ENCODE assay signal across 20 cellular contexts in the genomic region with DNA sequence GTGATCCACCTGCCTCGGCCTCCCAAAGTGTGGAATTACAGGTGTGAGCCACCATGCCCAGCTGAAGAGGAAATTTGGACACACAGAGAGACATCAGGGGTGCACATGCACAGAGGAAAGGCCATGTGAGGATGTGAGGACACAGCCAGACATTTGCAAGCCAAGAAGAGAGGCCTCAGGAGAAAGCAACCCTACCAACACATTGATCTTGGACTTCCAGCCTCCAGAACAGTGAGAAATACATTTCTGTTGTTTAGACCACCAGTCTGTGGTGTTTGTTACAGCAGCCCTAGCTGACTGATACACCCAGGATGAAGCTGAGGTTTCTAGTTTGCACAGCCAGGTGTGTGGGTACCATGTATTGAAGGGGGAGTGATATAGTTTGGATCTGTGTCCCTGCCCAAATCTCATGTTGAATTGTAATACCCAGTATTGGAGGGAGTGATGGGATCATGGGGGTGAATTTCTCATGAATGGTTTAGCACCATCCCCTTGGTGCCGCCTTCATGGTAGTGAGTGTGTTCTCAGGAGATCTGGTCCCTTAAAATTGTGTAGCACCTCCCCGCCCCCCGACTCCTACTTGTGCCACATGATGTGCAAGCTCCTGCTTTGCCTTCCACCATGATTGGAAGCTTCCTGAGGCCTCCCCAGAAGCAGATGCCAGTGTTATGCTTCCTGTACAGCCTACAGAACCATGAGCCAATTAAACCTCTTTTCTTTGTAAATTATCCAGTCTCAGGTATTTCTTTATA.
A peak's percentile ranks its signal among the peaks of the same experiment; 100 is the strongest.
DNase-seq lines count a peak whose midpoint lies in the region; ATAC-seq, FAIRE-seq and TF ChIP-seq lines count a peak whose summit lies in the region.
"Had no signal": no experiment of that assay in that cellular context is flagged by ENCODE, and none has a peak within 500 bp of the region (broad histone marks: within the 10 kb centered on the region; RNA-seq: fewer than 3 reads in every experiment).

No MANE protein-coding gene starts in this region.

- H3K4me2 ChIP-seq in A549, result no peak overlapping the region
- H3K4me2 ChIP-seq: GM23338 had no signal

- peaks cover 19% of the 10 kb centered on the region for H3K4me1 Mint-ChIP-seq in activated CD4-positive, alpha-beta memory T cell treated with anti-CD3 and anti-CD28 coated beads for 36 hours (ENCODE audit: low read depth)
- peaks cover 36% of the 10 kb centered on the region for H3K4me1 Mint-ChIP-seq in activated CD4-positive, alpha-beta memory T cell treated with anti-CD3 and anti-CD28 coated beads, Interleukin-2, amount 10 ng/mL, durations not matched to agents 7 days and 5 days
- H3K4me1 Mint-ChIP-seq in WTC11, result peaks cover 10% of the 10 kb centered on the region

- no peak for TF ChIP-seq RAD21 in A549 (conservative IDR thresholded peaks at IDR 0.05 in 1 of 2, IDR thresholded peaks at IDR 0.05 in 1 of 2)

- no peak overlapping the region for H3K4me3 ChIP-seq in A549
- H3K4me3 ChIP-seq: GM12878, GM23338 had no signal

- H3K4me1 ChIP-seq in A549, result peaks cover 32% of the 10 kb centered on the region

- peak overlapping the region; percentile 49 to 67; a peak in 2 of 6 replicates for H3K27ac ChIP-seq in A549

- no peaks in the 10 kb centered on the region for H3K36me3 Mint-ChIP-seq in activated CD4-positive, alpha-beta memory T cell treated with anti-CD3 and anti-CD28 coated beads for 36 hours
- no peaks in the 10 kb centered on the region for H3K36me3 Mint-ChIP-seq in activated CD4-positive, alpha-beta memory T cell treated with anti-CD3 and anti-CD28 coated beads, Interleukin-2, amount 10 ng/mL, durations not matched to agents 7 days and 5 days (ENCODE audit: low read depth)
- H3K36me3 Mint-ChIP-seq in WTC11, result no peaks in the 10 kb centered on the region
- H3K36me3 Mint-ChIP-seq: CD8-positive, alpha-beta memory T cell had no signal

- 94% methylated on average over 4 of the region's 4 CpGs for WGBS in A549 (ENCODE audit: missing lambda C conversion rate)

- peak; percentile 6 for DNase-seq in activated CD4-positive, alpha-beta memory T cell treated with anti-CD3 and anti-CD28 coated beads for 36 hours
- DNase-seq in activated CD4-positive, alpha-beta memory T cell treated with anti-CD3 and anti-CD28 coated beads, Interleukin-2, amount 10 ng/mL, durations not matched to agents 7 days and 5 days, result no peak
- DNase-seq in A549 (ENCODE audit: low read depth in 1 of 2, low spot score in 1 of 2), result no peak
- DNase-seq in WTC11 (ENCODE audit: low spot score), result peak; percentile 0
- DNase-seq in posterior vena cava (ENCODE audit: low spot score), result peak; percentile 72
- no peak for DNase-seq in left lobe of liver (ENCODE audit: low spot score)
- DNase-seq in NCI-H1105 (lab: John Stamatoyannopoulos, UW), result no peak
- DNase-seq in NCI-H1930 (lab: John Stamatoyannopoulos, UW), result no peak
- DNase-seq: 8988T, DMS53, EL, HCEC 1CT, NCI-H1092 treated with DMSO at 0.1 percent for 48 hours, NCI-H2081 treated with DMSO at 0.1 percent for 48 hours, NCI-H510A, NCI-H748 treated with DMSO at 0.1 percent for 48 hours had no signal

- intact Hi-C loops in activated CD4-positive, alpha-beta memory T cell treated with anti-CD3 and anti-CD28 coated beads for 36 hours (cut with micrococcal nuclease), result no loop called here
- intact Hi-C loops in posterior vena cava (cut with DNase I), result no loop called here

- ATAC-seq in A549 (no peak), WTC11 (no peak), left lobe of liver (no peak)
- ATAC-seq: GM12878, GM23338 had no signal

- TF ChIP-seq EP300 in A549 (IDR thresholded peaks at IDR 0.05), result no peak

- POLR2A ChIA-PET in activated CD4-positive, alpha-beta memory T cell treated with anti-CD3 and anti-CD28 coated beads for 36 hours (lab: Charles Lee), result interaction anchor here (0.8 kb wide), 1 partner anchor 9 kb away, joined by 3 read pairs; no protein-coding TSS in a partner anchor
- POLR2A ChIA-PET in activated CD4-positive, alpha-beta memory T cell treated with anti-CD3 and anti-CD28 coated beads, Interleukin-2, amount 10 ng/mL, durations not matched to agents 7 days and 5 days (lab: Charles Lee), result interaction anchor here (1.5 kb wide), 2 partner anchors 9 to 12 kb away, joined by 4 to 5 read pairs; no protein-coding TSS in a partner anchor
- POLR2A ChIA-PET in A549 (lab: Yijun Ruan, JAX) (no interaction called here), WTC11 (lab: Charles Lee) (no interaction called here)

- peaks cover 8% of the 10 kb centered on the region for H3K9me3 Mint-ChIP-seq in activated CD4-positive, alpha-beta memory T cell treated with anti-CD3 and anti-CD28 coated beads for 36 hours
- H3K9me3 Mint-ChIP-seq in activated CD4-positive, alpha-beta memory T cell treated with anti-CD3 and anti-CD28 coated beads, Interleukin-2, amount 10 ng/mL, durations not matched to agents 7 days and 5 days, result peaks cover 6% of the 10 kb centered on the region
- H3K9me3 Mint-ChIP-seq in WTC11, result peaks cover 9% of the 10 kb centered on the region
- H3K9me3 Mint-ChIP-seq: CD8-positive, alpha-beta memory T cell; GM23338 had no signal

- no peak overlapping the region for H3K4me3 Mint-ChIP-seq in activated CD4-positive, alpha-beta memory T cell treated with anti-CD3 and anti-CD28 coated beads for 36 hours
- H3K4me3 Mint-ChIP-seq in activated CD4-positive, alpha-beta memory T cell treated with anti-CD3 and anti-CD28 coated beads, Interleukin-2, amount 10 ng/mL, durations not matched to agents 7 days and 5 days, result no peak overlapping the region
- H3K4me3 Mint-ChIP-seq in WTC11, result no peak overlapping the region
- H3K4me3 Mint-ChIP-seq: CD8-positive, alpha-beta memory T cell; GM23338 had no signal

- H3K27ac Mint-ChIP-seq in activated CD4-positive, alpha-beta memory T cell treated with anti-CD3 and anti-CD28 coated beads for 36 hours, result no peak overlapping the region
- H3K27ac Mint-ChIP-seq in activated CD4-positive, alpha-beta memory T cell treated with anti-CD3 and anti-CD28 coated beads, Interleukin-2, amount 10 ng/mL, durations not matched to agents 7 days and 5 days, result no peak overlapping the region
- no peak overlapping the region for H3K27ac Mint-ChIP-seq in WTC11
- H3K27ac Mint-ChIP-seq: GM23338 had no signal

- no peak for FAIRE-seq in A549 (lab: Jason Lieb, UNC)
- FAIRE-seq: GM12878, RCC 7860 had no signal

- TF ChIP-seq CTCF in A549 (IDR thresholded peaks at IDR 0.05), result no peak
- TF ChIP-seq CTCF in WTC11 (IDR thresholded peaks at IDR 0.05), result no peak

- TF ChIP-seq POLR2A in A549 (IDR thresholded peaks at IDR 0.05; ENCODE audit: low read length), result no peak

- H3K27me3 Mint-ChIP-seq in activated CD4-positive, alpha-beta memory T cell treated with anti-CD3 and anti-CD28 coated beads for 36 hours, result no peaks in the 10 kb centered on the region
- no peaks in the 10 kb centered on the region for H3K27me3 Mint-ChIP-seq in activated CD4-positive, alpha-beta memory T cell treated with anti-CD3 and anti-CD28 coated beads, Interleukin-2, amount 10 ng/mL, durations not matched to agents 7 days and 5 days
- H3K27me3 Mint-ChIP-seq in WTC11 (ENCODE audit: low read depth), result no peaks in the 10 kb centered on the region; the same call in 1 of the 2 replicates

- peaks cover 3% of the 10 kb centered on the region; the same call in 1 of the 3 replicates for H3K9me3 ChIP-seq in A549

- CTCF ChIA-PET in activated CD4-positive, alpha-beta memory T cell treated with anti-CD3 and anti-CD28 coated beads for 36 hours (lab: Charles Lee), result interaction anchor here (0.8 kb wide), 1 partner anchor 9 kb away, joined by 3 read pairs; no protein-coding TSS in a partner anchor
- CTCF ChIA-PET in activated CD4-positive, alpha-beta memory T cell treated with anti-CD3 and anti-CD28 coated beads, Interleukin-2, amount 10 ng/mL, durations not matched to agents 7 days and 5 days (lab: Charles Lee), result interaction anchor here (0.7 to 1.0 kb wide), 2 partner anchors 8 to 13 kb away, joined by 3 to 4 read pairs; no protein-coding TSS in a partner anchor
- CTCF ChIA-PET in A549 (lab: Yijun Ruan, JAX), result interaction anchor here (1.2 kb wide), 1 partner anchor 15 kb away, joined by 5 read pairs; no protein-coding TSS in a partner anchor
- CTCF ChIA-PET in WTC11 (lab: Charles Lee), result no interaction called here

TF ChIP-seq in A549, 52 proteins besides CTCF, POLR2A, EP300 and RAD21:
- no peak for TF ChIP-seq FOSB (CRISPR knock-in tag; IDR thresholded peaks at IDR 0.05)
- TF ChIP-seq, protein P1, sequence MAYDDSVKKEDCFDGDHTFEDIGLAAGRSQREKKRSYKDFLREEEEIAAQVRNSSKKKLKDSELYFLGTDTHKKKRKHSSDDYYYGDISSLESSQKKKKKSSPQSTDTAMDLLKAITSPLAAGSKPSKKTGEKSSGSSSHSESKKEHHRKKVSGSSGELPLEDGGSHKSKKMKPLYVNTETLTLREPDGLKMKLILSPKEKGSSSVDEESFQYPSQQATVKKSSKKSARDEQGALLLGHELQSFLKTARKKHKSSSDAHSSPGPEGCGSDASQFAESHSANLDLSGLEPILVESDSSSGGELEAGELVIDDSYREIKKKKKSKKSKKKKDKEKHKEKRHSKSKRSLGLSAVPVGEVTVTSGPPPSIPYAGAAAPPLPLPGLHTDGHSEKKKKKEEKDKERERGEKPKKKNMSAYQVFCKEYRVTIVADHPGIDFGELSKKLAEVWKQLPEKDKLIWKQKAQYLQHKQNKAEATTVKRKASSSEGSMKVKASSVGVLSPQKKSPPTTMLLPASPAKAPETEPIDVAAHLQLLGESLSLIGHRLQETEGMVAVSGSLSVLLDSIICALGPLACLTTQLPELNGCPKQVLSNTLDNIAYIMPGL (CRISPR knock-in tag; IDR thresholded peaks at IDR 0.05; ENCODE audit: borderline replicate concordance), result no peak
- TF ChIP-seq CBX8 (IDR thresholded peaks at IDR 0.05), result no peak

TF ChIP-seq in WTC11, 78 proteins besides CTCF, POLR2A, EP300 and RAD21 (continues in another document):
- TF ChIP-seq ZNF121 (CRISPR knock-in tag; IDR thresholded peaks at IDR 0.05), result no peak

Comparison
In these comparisons a context has a peak if more than half of its experiments do, and no peak if none do; other contexts are left out.
1. DNase-seq: peak in activated CD4-positive, alpha-beta memory T cell treated with anti-CD3 and anti-CD28 coated beads for 36 hours (single experiment), WTC11 (single experiment) and posterior vena cava (single experiment); none in activated CD4-positive, alpha-beta memory T cell treated with anti-CD3 and anti-CD28 coated beads, Interleukin-2, amount 10 ng/mL, durations not matched to agents 7 days and 5 days (single experiment), A549 (0 of 2), left lobe of liver (single experiment), NCI-H1105 (single experiment) and NCI-H1930 (0 of 2).
2. POLR2A ChIA-PET loops: an anchor here in activated CD4-positive, alpha-beta memory T cell treated with anti-CD3 and anti-CD28 coated beads for 36 hours (0.8 kb wide) and activated CD4-positive, alpha-beta memory T cell treated with anti-CD3 and anti-CD28 coated beads, Interleukin-2, amount 10 ng/mL, durations not matched to agents 7 days and 5 days (1.5 kb wide); none called in A549 and WTC11.